In the genomic region with DNA sequence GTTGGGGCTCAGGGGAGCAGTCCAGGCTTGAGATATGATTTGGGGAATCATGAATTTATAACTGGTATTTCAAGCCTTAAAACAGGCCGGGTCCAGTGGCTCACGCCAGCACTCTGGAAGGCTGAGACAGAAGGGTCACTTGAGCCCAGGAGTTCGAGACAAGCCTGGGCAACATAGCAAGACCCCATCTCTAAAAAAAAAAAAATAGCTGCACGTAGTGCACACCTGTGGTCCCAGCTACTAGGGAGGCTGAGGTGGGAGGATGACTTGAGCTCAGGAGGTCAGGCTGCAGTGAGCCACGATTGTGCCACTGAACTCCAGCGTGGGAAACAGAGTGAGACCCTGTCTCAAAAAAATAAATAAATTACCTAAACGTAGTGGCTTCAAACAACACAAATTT, we compare ENCODE assay signal across 12 cellular contexts.
"Had no signal": no experiment of that assay in that cellular context is flagged by ENCODE, and none has a peak within 500 bp of the region (broad histone marks: within the 10 kb centered on the region; RNA-seq: fewer than 3 reads in every experiment).

No MANE protein-coding gene starts in this region.

- H3K9ac ChIP-seq: neural progenitor cell had no signal

- DNase-seq: activated CD4-positive, CD25-positive, alpha-beta regulatory T cell treated with anti-CD3 and anti-CD28 coated beads, Interleukin-2, amount 50 U/mL, for 72 hours; stimulated activated CD4-positive, alpha-beta T cell treated with anti-CD3 and anti-CD28 coated beads, Interleukin-12 subunit alpha, Interleukin-12 subunit beta, amount 100 ng/mL, for 4 hours; stimulated activated CD4-positive, alpha-beta T cell treated with anti-CD3 and anti-CD28 coated beads, Interleukin-2, amount 100 ng/mL, for 24 hours; T-cell; T1000; tibial artery; uterus had no signal

- H3K4me3 Mint-ChIP-seq: neural progenitor cell, T-cell had no signal

- H3K9me3 Mint-ChIP-seq: activated naive CD4-positive, alpha-beta T cell treated with anti-CD3 and anti-CD28 coated beads, Interleukin-2, amount 50 U/mL, for 72 hours; neural progenitor cell; T-cell had no signal

- H3K4me3 ChIP-seq: colonic mucosa, esophagus muscularis mucosa, neural progenitor cell, tibial artery, uterus had no signal

- H3K27ac Mint-ChIP-seq: activated naive CD4-positive, alpha-beta T cell treated with anti-CD3 and anti-CD28 coated beads, Interleukin-2, amount 50 U/mL, for 72 hours; T-cell had no signal

- ATAC-seq: sciatic nerve, T-cell had no signal

- H3K36me3 Mint-ChIP-seq: activated naive CD4-positive, alpha-beta T cell treated with anti-CD3 and anti-CD28 coated beads, Interleukin-2, amount 50 U/mL, for 72 hours; T-cell had no signal

- H3K27me3 ChIP-seq: colonic mucosa, esophagus muscularis mucosa, neural progenitor cell, tibial artery, uterus had no signal

- H3K9me3 ChIP-seq: colonic mucosa, esophagus muscularis mucosa, tibial artery, uterus had no signal

- H3K4me1 ChIP-seq: neural progenitor cell, uterus had no signal

- H3K27ac ChIP-seq: colonic mucosa, esophagus muscularis mucosa, neural progenitor cell, tibial artery, uterus had no signal

- H3K36me3 ChIP-seq: colonic mucosa, neural progenitor cell, tibial artery, uterus had no signal

- H2AFZ ChIP-seq: neural progenitor cell had no signal

- H3K4me2 ChIP-seq: neural progenitor cell had no signal
